Comparison of ENCODE assay signal across 8 cellular contexts in the genomic region with DNA sequence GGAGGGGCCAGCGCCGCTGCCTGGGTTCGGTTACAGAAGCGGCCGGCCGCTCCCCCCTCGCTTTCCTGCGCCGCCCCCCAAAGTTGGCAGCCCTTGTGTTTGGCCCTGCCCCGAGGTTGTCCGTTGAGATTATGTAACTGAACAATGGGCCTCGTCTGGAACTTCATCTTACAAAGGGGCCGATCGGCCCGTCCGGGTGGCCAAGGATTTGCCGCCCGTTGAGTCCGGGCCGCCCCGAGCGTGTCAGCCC. TPM values are rescaled to one million over a fixed set of nuclear protein-coding genes. Genes with fewer than 3 reads are reported as not detected.
DNase-seq lines count a peak whose midpoint lies in the region; ATAC-seq and TF ChIP-seq lines count a peak whose summit lies in the region.

No MANE protein-coding gene starts in this region.

- DNase-seq in AG09309 (ENCODE audit: low read depth) (no peak), astrocyte of the hippocampus (ENCODE audit: low read depth, low spot score) (peak; percentile 63), kidney tubule cell (ENCODE audit: low spot score) (peak; percentile 41), suprapubic skin (ENCODE audit: low spot score in 2 of 2) (no peak)

- TF ChIP-seq EP300 in suprapubic skin (IDR thresholded peaks at IDR 0.05) = no peak

- H3K4me1 Mint-ChIP-seq in IgD-negative memory B cell = peaks cover 27 to 42% (median 32%) of the 10 kb centered on the region in 3 donors

- TF ChIP-seq POLR2A in suprapubic skin (IDR thresholded peaks at IDR 0.05) = no peak

- H3K9me3 ChIP-seq in suprapubic skin = no peaks in the 10 kb centered on the region

- no peaks in the 10 kb centered on the region for H3K9me3 Mint-ChIP-seq in IgD-negative memory B cell

- peak overlapping the region; percentile 71 for H3K4me3 ChIP-seq in AG09309 (ENCODE audit: control insufficient read depth, low read depth, low read length)
- H3K4me3 ChIP-seq in suprapubic skin = peak overlapping the region; percentile 83

- H3K27me3 Mint-ChIP-seq in IgD-negative memory B cell = peaks cover 1% of the 10 kb centered on the region

- H3K4me3 Mint-ChIP-seq in IgD-negative memory B cell = peak overlapping the region; percentile 89 to 98 (median 94)

- ATAC-seq in HG02623 (IDR thresholded peaks at IDR 0.05; ENCODE audit: unreplicated experiment) (no peak), HG03097 (IDR thresholded peaks at IDR 0.05; ENCODE audit: low FRiP score, unreplicated experiment) (no peak), HG03469 (IDR thresholded peaks at IDR 0.05; ENCODE audit: unreplicated experiment) (no peak)

- no peaks in the 10 kb centered on the region for H3K27me3 ChIP-seq in suprapubic skin

- peak overlapping the region; percentile 99 for H3K27ac ChIP-seq in suprapubic skin

- no peak for TF ChIP-seq CTCF in AG09309 (IDR thresholded peaks at IDR 0.05; ENCODE audit: control insufficient read depth, insufficient read depth, low read depth, low read length, missing control alignments)
- no peak for TF ChIP-seq CTCF in suprapubic skin (IDR thresholded peaks at IDR 0.05)

- peaks cover 4% of the 10 kb centered on the region for H3K36me3 Mint-ChIP-seq in IgD-negative memory B cell

- peaks cover 10% of the 10 kb centered on the region for H3K36me3 ChIP-seq in suprapubic skin

- WGBS in suprapubic skin = 3% methylated on average over 6 of the region's 22 CpGs

- H3K27ac Mint-ChIP-seq in IgD-negative memory B cell = peak overlapping the region; percentile 72 to 96 (median 94)

- H3K4me1 ChIP-seq in suprapubic skin = peaks cover 69% of the 10 kb centered on the region

RNA-seq across cellular contexts. Expression of a gene that starts 1.0 kb away (rescaled TPM):
- polyA plus RNA-seq in IgD-negative memory B cell = 47.8 TPM
- 100 to 1,000 TPM in 3 of 4 donors, 10 to 100 TPM in 1; 82.0 to 296 (median 183) TPM for total RNA-seq in suprapubic skin

Comparison
In these comparisons a context has a peak if more than half of its experiments do, and no peak if none do; other contexts are left out.
1. DNase-seq: peak in astrocyte of the hippocampus (single experiment) and kidney tubule cell (single experiment); none in AG09309 (single experiment) and suprapubic skin (0 of 2).